Comparison of ENCODE assay signal across 16 cellular contexts in the genomic region with DNA sequence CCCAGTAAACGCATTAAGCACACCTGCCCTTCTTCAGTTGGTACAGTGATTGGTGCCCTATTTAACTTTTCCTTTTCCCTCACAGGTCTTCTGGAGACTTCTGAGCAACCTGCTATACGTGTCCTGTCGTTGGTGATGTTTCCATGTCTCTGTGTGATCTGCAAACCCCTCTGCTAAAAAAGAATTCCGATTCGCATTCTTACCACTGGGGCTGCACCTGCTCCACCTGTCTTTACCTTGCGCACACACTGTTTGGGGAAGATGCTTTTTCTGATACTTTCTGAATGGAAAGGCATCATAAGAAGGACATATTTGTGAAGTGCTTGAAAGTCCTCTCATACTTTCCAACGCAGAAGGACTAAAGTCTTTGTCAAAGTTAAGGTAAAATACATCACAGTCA.
"Had no signal": no experiment of that assay in that cellular context is flagged by ENCODE, and none has a peak within 500 bp of the region (broad histone marks: within the 10 kb centered on the region; RNA-seq: fewer than 3 reads in every experiment).

No MANE protein-coding gene starts in this region.

- ATAC-seq: left cardiac atrium; mucosa of descending colon; naive thymus-derived CD8-positive, alpha-beta T cell; psoas muscle had no signal

- H3K27ac Mint-ChIP-seq: activated naive CD8-positive, alpha-beta T cell treated with anti-CD3 and anti-CD28 coated beads, Interleukin-2, amount 10 ng/mL, durations not matched to agents 7 days and 5 days; naive thymus-derived CD8-positive, alpha-beta T cell had no signal

- H3K4me3 Mint-ChIP-seq: activated naive CD8-positive, alpha-beta T cell treated with anti-CD3 and anti-CD28 coated beads, Interleukin-2, amount 10 ng/mL, durations not matched to agents 7 days and 5 days; naive thymus-derived CD8-positive, alpha-beta T cell had no signal

- DNase-seq: activated CD4-positive, alpha-beta T cell treated with anti-CD3 and anti-CD28 coated beads, Interleukin-2, amount 50 U/mL, for 48 hours; activated CD4-positive, CD25-positive, alpha-beta regulatory T cell treated with anti-CD3 and anti-CD28 coated beads, Interleukin-2, amount 50 U/mL, for 72 hours; activated gamma-delta T cell treated with Interleukin-2 at 50 U/mL for 16 hours; activated naive CD8-positive, alpha-beta T cell treated with anti-CD3 and anti-CD28 coated beads, Interleukin-2, amount 10 ng/mL, durations not matched to agents 7 days and 5 days; activated T-cell treated with anti-CD3 and anti-CD28 coated beads, Interleukin-2, amount 50 U/mL, for 48 hours; aorta; left cardiac atrium; mucosa of descending colon; naive thymus-derived CD8-positive, alpha-beta T cell; psoas muscle; sigmoid colon; stimulated activated CD4-positive, alpha-beta T cell treated with anti-CD3 and anti-CD28 coated beads, Interleukin-12 subunit alpha, Interleukin-12 subunit beta, amount 100 ng/mL, for 4 hours; stimulated activated naive CD4-positive, alpha-beta T cell; substantia nigra; transverse colon had no signal

- H3K36me3 Mint-ChIP-seq: activated naive CD8-positive, alpha-beta T cell treated with anti-CD3 and anti-CD28 coated beads, Interleukin-2, amount 10 ng/mL, durations not matched to agents 7 days and 5 days; naive thymus-derived CD8-positive, alpha-beta T cell had no signal

- H3K4me1 ChIP-seq: breast epithelium, psoas muscle, transverse colon had no signal

- H3K9me3 ChIP-seq: breast epithelium, psoas muscle, sigmoid colon, transverse colon had no signal

- H3K27me3 Mint-ChIP-seq: activated naive CD8-positive, alpha-beta T cell treated with anti-CD3 and anti-CD28 coated beads, Interleukin-2, amount 10 ng/mL, durations not matched to agents 7 days and 5 days had no signal

- H3K27me3 ChIP-seq: breast epithelium, sigmoid colon, transverse colon had no signal

- H3K4me3 ChIP-seq: breast epithelium, mucosa of descending colon, psoas muscle, sigmoid colon, transverse colon had no signal

- H3K4me1 Mint-ChIP-seq: activated naive CD8-positive, alpha-beta T cell treated with anti-CD3 and anti-CD28 coated beads, Interleukin-2, amount 10 ng/mL, durations not matched to agents 7 days and 5 days; naive thymus-derived CD8-positive, alpha-beta T cell had no signal

- H3K27ac ChIP-seq: breast epithelium, psoas muscle, sigmoid colon, transverse colon had no signal

- H3K36me3 ChIP-seq: breast epithelium, sigmoid colon, transverse colon had no signal

- H3K9me3 Mint-ChIP-seq: activated naive CD8-positive, alpha-beta T cell treated with anti-CD3 and anti-CD28 coated beads, Interleukin-2, amount 10 ng/mL, durations not matched to agents 7 days and 5 days had no signal
